ENCODE assay signal across 8 cellular contexts in the genomic region with DNA sequence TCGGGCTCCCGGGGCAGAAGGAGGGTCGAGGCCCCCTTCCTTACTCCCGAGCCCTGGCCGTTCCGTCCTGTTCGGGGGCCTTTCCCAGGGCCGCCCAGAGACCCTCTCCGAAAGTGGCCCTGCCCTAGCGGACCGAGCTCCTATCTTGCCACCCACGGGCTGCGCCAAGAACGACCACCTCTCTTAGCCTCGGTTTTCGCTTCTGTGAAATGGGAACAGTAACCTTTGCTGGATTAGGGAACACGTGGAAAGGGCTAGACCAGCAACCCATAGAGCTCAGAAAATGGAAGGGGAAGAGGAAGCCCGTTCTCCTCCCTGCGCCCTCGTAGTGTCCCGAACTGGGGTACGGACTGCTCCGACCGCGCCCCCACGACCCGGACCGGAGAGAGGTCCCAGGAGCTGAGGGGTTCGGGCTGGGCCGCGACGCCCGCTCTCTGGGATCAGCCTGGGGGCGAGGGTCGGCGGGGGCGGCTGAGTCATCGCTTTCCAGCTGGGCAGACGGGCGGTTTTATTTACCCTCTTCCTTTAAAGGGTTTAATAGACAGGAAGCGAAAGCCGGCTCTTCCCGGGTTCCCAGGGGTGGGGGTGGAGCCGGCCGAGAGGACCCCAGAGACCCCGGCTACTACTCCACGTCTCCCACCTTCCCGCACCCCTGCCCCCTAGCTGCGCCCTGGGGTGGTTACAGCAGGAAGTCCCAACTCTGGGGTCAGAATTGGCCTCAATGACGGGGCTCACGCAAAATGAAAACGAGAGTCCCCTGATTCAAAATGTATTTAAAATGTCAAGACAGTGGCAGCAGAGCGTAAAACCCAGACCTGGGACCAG. TPM values are rescaled to one million over a fixed set of nuclear protein-coding genes. Genes with fewer than 3 reads are reported as not detected.
DNase-seq lines count a peak whose midpoint lies in the region; ATAC-seq and TF ChIP-seq lines count a peak whose summit lies in the region.

No MANE protein-coding gene starts in this region.

- peaks cover 10 to 22% of the 10 kb centered on the region in 2 donors for H3K27me3 Mint-ChIP-seq in natural killer cell (ENCODE audit: low read depth in 2 of 2)

- H3K36me3 ChIP-seq in HUES6 (ENCODE audit: control insufficient read depth, insufficient read depth, low read length) (no peaks in the 10 kb centered on the region), esophagus (ENCODE audit: control insufficient read depth in 2 of 2, insufficient read depth in 2 of 2, low read length in 1 of 2) (no peaks in the 10 kb centered on the region)

- no peaks in the 10 kb centered on the region for H3K36me3 Mint-ChIP-seq in natural killer cell

- TF ChIP-seq CTCF in GM12872 (IDR thresholded peaks at IDR 0.05; ENCODE audit: insufficient read depth, low read depth, low read length) (peak; percentile 53; the same call in 2 of the 3 replicates), VCaP (conservative IDR thresholded peaks at IDR 0.05) (no peak), natural killer cell (IDR thresholded peaks at IDR 0.05) (peak; percentile 57)

- peak overlapping the region; percentile 78 for H3K4me3 Mint-ChIP-seq in natural killer cell

- ATAC-seq in natural killer cell: peak in 2 of 3 donors; percentile 12 to 17
- ATAC-seq in HG02938 (IDR thresholded peaks at IDR 0.05; ENCODE audit: unreplicated experiment): no peak
- ATAC-seq in GM18907 (IDR thresholded peaks at IDR 0.05; ENCODE audit: unreplicated experiment): no peak

- H3K27ac ChIP-seq in HUES6 (ENCODE audit: low read depth, low read length) (peak overlapping the region; percentile 10; the same call in 1 of the 2 replicates), VCaP (peak overlapping the region; percentile 86), esophagus (ENCODE audit: low read depth in 2 of 2, low read length in 1 of 2) (peak overlapping the region; percentile 82 to 91)

- H3K27me3 ChIP-seq in HUES6 (ENCODE audit: control insufficient read depth, insufficient read depth, low read length) (peaks cover 32% of the 10 kb centered on the region), esophagus (ENCODE audit: control insufficient read depth in 1 of 2, insufficient read depth in 2 of 2, low read length in 2 of 2) (no peaks in the 10 kb centered on the region)

- 3 to 4% methylated on average over 51 to 53 of the region's 53 CpGs for WGBS in esophagus, 2 donors

- no peaks in the 10 kb centered on the region for H3K9me3 Mint-ChIP-seq in natural killer cell

- peak overlapping the region; percentile 49 for H3K4me3 ChIP-seq in HUES6 (ENCODE audit: low read depth, low read length)
- peak overlapping the region; percentile 43 to 62 for H3K4me3 ChIP-seq in esophagus (ENCODE audit: low read depth in 1 of 2, low read length in 2 of 2)

- peak overlapping the region; percentile 80 for H3K9ac ChIP-seq in HUES6 (ENCODE audit: low read length)

- peaks cover 17 to 39% of the 10 kb centered on the region in 2 donors for H3K4me1 Mint-ChIP-seq in natural killer cell

- H3K9me3 ChIP-seq in HUES6 (ENCODE audit: control insufficient read depth, insufficient read depth, low read depth, low read length) (no peaks in the 10 kb centered on the region), esophagus (ENCODE audit: control insufficient read depth in 2 of 2, insufficient read depth in 1 of 2, low read depth in 1 of 2, low read length in 1 of 2) (no peaks in the 10 kb centered on the region)

- H3K4me1 ChIP-seq in HUES6 (ENCODE audit: control insufficient read depth, insufficient read depth, low read length): peaks cover 30% of the 10 kb centered on the region
- H3K4me1 ChIP-seq in esophagus (ENCODE audit: control insufficient read depth in 2 of 2, insufficient read depth in 2 of 2, low read length in 1 of 2): peaks cover 0 to 22% of the 10 kb centered on the region in 2 donors

- peak overlapping the region; percentile 69 to 92 for H3K27ac Mint-ChIP-seq in natural killer cell

- intact Hi-C loops in natural killer cell (cut with micrococcal nuclease): loop anchor here (2.0 to 5.0 kb wide), 3 partner anchors 33 to 397 kb away; a partner anchor contains a TSS

- DNase-seq in 8988T (peak; percentile 84), natural killer cell (no peak)

RNA-seq across cellular contexts. Expression of a gene that starts 0.9 kb away (rescaled TPM):
- 10 to 100 TPM; 19.6 to 61.7 TPM for polyA plus RNA-seq in esophagus
- total RNA-seq in natural killer cell: 1 to 10 TPM in 2 of 3 donors, under 1 TPM in 1; 0.79 to 3.2 (median 2.2) TPM

RNA-seq across cellular contexts. Expression of a gene that starts 44.5 kb away (rescaled TPM):
- 10 to 100 TPM; 12.1 to 27.5 TPM for polyA plus RNA-seq in esophagus
- total RNA-seq in natural killer cell: 10 to 100 TPM in 1 of 3 donors, 1 to 10 TPM in 2; 2.6 to 27.9 (median 6.3) TPM

Comparison
In these comparisons a context has a peak if more than half of its experiments do, and no peak if none do; other contexts are left out.
1. H3K27ac ChIP-seq: peak in every context shown above with its lines; median percentile 86 in esophagus; 86 in VCaP; 10 in HUES6.
2. ATAC-seq: peak in natural killer cell (2 of 3); none in HG02938 (single experiment) and GM18907 (single experiment).